In the genomic region with DNA sequence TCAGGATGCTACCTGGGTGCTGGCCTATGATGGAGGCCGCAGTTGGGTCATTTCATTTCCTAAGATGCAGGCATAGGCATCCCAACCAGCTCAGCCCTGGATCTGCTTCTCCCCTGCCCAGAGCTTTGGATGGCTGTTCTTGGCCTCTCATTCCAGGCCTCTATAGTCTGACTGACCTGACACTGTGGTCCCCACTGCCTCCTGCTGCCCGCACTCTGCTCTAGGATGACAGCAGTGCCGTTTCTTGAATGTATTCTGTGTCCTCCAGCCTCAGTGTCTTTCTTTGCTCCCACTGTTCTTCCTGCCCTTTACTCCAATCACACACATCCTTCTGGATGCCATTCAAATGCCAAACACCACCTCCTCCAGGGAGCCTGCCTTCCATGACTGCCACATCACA, we compare ENCODE assay signal across 9 cellular contexts.
DNase-seq lines count a peak whose midpoint lies in the region; ATAC-seq and TF ChIP-seq lines count a peak whose summit lies in the region.
"Had no signal": no experiment of that assay in that cellular context is flagged by ENCODE, and none has a peak within 500 bp of the region (broad histone marks: within the 10 kb centered on the region; RNA-seq: fewer than 3 reads in every experiment).

No MANE protein-coding gene starts in this region.

- TF ChIP-seq CTCF in GM23338 (conservative IDR thresholded peaks at IDR 0.05; ENCODE audit: low read depth in 2 of 2) = peak; percentile 44 to 71

- ATAC-seq in GM23338 (peak; percentile 55), HG03025 (IDR thresholded peaks at IDR 0.05; ENCODE audit: low FRiP score, unreplicated experiment) (no peak)

- no peaks in the 10 kb centered on the region for H3K9me3 Mint-ChIP-seq in GM23338
- H3K9me3 Mint-ChIP-seq in T-helper 2 cell treated with Interferon-gamma antibody and Interleukin-4, amounts not matched to agents 5 μg/mL and 100 μg/mL, for 36 hours = no peaks in the 10 kb centered on the region

- H2AFZ ChIP-seq in GM23338 = no peak overlapping the region

- peaks cover 12% of the 10 kb centered on the region for H3K4me1 Mint-ChIP-seq in GM23338
- no peaks in the 10 kb centered on the region for H3K4me1 Mint-ChIP-seq in T-helper 2 cell treated with Interferon-gamma antibody and Interleukin-4, amounts not matched to agents 5 μg/mL and 100 μg/mL, for 36 hours (ENCODE audit: low read depth)

- no peaks in the 10 kb centered on the region for H3K79me2 ChIP-seq in GM23338 (replicated peaks; ENCODE audit: insufficient read depth)

- H3K4me3 Mint-ChIP-seq in GM23338 = no peak overlapping the region; the same call in 2 of the 3 replicates
- no peak overlapping the region for H3K4me3 Mint-ChIP-seq in T-helper 2 cell treated with Interferon-gamma antibody and Interleukin-4, amounts not matched to agents 5 μg/mL and 100 μg/mL, for 36 hours

- H3K27me3 ChIP-seq in GM23338 (ENCODE audit: insufficient read depth) = no peaks in the 10 kb centered on the region

- H3K36me3 Mint-ChIP-seq in GM23338 (ENCODE audit: low read depth) = no peaks in the 10 kb centered on the region
- H3K36me3 Mint-ChIP-seq in T-helper 2 cell treated with Interferon-gamma antibody and Interleukin-4, amounts not matched to agents 5 μg/mL and 100 μg/mL, for 36 hours (ENCODE audit: low read depth) = no peaks in the 10 kb centered on the region

- H3K4me2 ChIP-seq in GM23338 = no peak overlapping the region

- H3K36me3 ChIP-seq in GM23338 (ENCODE audit: insufficient read depth) = no peaks in the 10 kb centered on the region

- DNase-seq in AML-193 (lab: John Stamatoyannopoulos, UW) (peak; percentile 26 to 29), GM23338 (ENCODE audit: low spot score) (peak; percentile 43), pons (ENCODE audit: low spot score) (peak; percentile 59), COR-L47 (lab: John Stamatoyannopoulos, UW) (no peak)
- DNase-seq in T-helper 2 cell treated with Interferon-gamma antibody and Interleukin-4, amounts not matched to agents 5 μg/mL and 100 μg/mL, for 36 hours (ENCODE audit: low spot score) = peak; percentile 6
- peak; percentile 7 for DNase-seq in effector CD8-positive, alpha-beta T cell (lab: John Stamatoyannopoulos, UW)
- DNase-seq in effector CD4-positive, alpha-beta T cell = no peak

- peaks cover 4% of the 10 kb centered on the region for H3K27me3 Mint-ChIP-seq in GM23338 (ENCODE audit: insufficient read depth, low read depth, poor library complexity)
- no peaks in the 10 kb centered on the region for H3K27me3 Mint-ChIP-seq in T-helper 2 cell treated with Interferon-gamma antibody and Interleukin-4, amounts not matched to agents 5 μg/mL and 100 μg/mL, for 36 hours (ENCODE audit: low read depth)

- H3K9me2 ChIP-seq in GM23338 (ENCODE audit: insufficient read depth) = no peaks in the 10 kb centered on the region

- no peaks in the 10 kb centered on the region for H3F3A ChIP-seq in GM23338 (replicated peaks; ENCODE audit: low read depth)

- no peak overlapping the region for H3K27ac ChIP-seq in GM23338 (ENCODE audit: low read depth)
- H3K27ac ChIP-seq: HL-60 had no signal

- H4K20me1 ChIP-seq in GM23338 (replicated peaks; ENCODE audit: insufficient read depth) = no peaks in the 10 kb centered on the region

- H3K4me3 ChIP-seq in GM23338 = no peak overlapping the region

- no peak overlapping the region for H3K27ac Mint-ChIP-seq in GM23338
- H3K27ac Mint-ChIP-seq in T-helper 2 cell treated with Interferon-gamma antibody and Interleukin-4, amounts not matched to agents 5 μg/mL and 100 μg/mL, for 36 hours = no peak overlapping the region

- H3K4me1 ChIP-seq in GM23338 (ENCODE audit: insufficient read depth) = no peaks in the 10 kb centered on the region

TF ChIP-seq in GM23338, 12 proteins besides CTCF, POLR2A, EP300 and RAD21:
- TF ChIP-seq ZNF462 (CRISPR knock-in tag; IDR thresholded peaks at IDR 0.05) = no peak
- no peak for TF ChIP-seq POLR2AphosphoS5 (IDR thresholded peaks at IDR 0.05; ENCODE audit: low read depth)
- no peak for TF ChIP-seq JUNB (IDR thresholded peaks at IDR 0.05; ENCODE audit: unreplicated experiment)
- TF ChIP-seq EZH2phosphoT487 (IDR thresholded peaks at IDR 0.05; ENCODE audit: unreplicated experiment) = no peak
- no peak for TF ChIP-seq ZNF331 (CRISPR knock-in tag; IDR thresholded peaks at IDR 0.05; ENCODE audit: low read depth)
- TF ChIP-seq NANOG (IDR thresholded peaks at IDR 0.05; ENCODE audit: borderline replicate concordance) = no peak
- TF ChIP-seq, protein P1, sequence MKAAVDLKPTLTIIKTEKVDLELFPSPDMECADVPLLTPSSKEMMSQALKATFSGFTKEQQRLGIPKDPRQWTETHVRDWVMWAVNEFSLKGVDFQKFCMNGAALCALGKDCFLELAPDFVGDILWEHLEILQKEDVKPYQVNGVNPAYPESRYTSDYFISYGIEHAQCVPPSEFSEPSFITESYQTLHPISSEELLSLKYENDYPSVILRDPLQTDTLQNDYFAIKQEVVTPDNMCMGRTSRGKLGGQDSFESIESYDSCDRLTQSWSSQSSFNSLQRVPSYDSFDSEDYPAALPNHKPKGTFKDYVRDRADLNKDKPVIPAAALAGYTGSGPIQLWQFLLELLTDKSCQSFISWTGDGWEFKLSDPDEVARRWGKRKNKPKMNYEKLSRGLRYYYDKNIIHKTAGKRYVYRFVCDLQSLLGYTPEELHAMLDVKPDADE (IDR thresholded peaks at IDR 0.05) = no peak
TF ChIP-seq in GM23338: peak in this region for 0.

Comparison
In these comparisons a context has a peak if more than half of its experiments do, and no peak if none do; other contexts are left out.
1. DNase-seq: peak in AML-193 (2 of 2), GM23338 (single experiment), T-helper 2 cell treated with Interferon-gamma antibody and Interleukin-4, amounts not matched to agents 5 μg/mL and 100 μg/mL, for 36 hours (single experiment), effector CD8-positive, alpha-beta T cell (single experiment) and pons (single experiment); none in COR-L47 (single experiment) and effector CD4-positive, alpha-beta T cell (single experiment).